In genomic region chrX:74080165-74080564, GRCh38 we compare ENCODE assay signal across 20 cellular contexts.
"Had no signal": no experiment of that assay in that cellular context is flagged by ENCODE, and none has a peak within 500 bp of the region (broad histone marks: within the 10 kb centered on the region; RNA-seq: fewer than 3 reads in every experiment).

No MANE protein-coding gene starts in this region.

- H3K4me1 ChIP-seq: adrenal gland, ascending aorta, foreskin keratinocyte, left lung, neural progenitor cell, transverse colon had no signal

- H3K4me3 ChIP-seq: adrenal gland, ascending aorta, left lung, neural progenitor cell, smooth muscle cell, transverse colon had no signal

- ATAC-seq: activated T-helper 17 cell treated with anti-CD3 and anti-CD28 coated beads, Interleukin-2, amount 50 U/mL, for 72 hours; foreskin keratinocyte; left lung; naive thymus-derived CD8-positive, alpha-beta T cell; sciatic nerve; stimulated activated naive B cell treated with anti-CD40 and anti-IgM and Interleukin-4, amounts not matched to agents 10 μg/mL and 1 μg/mL and 100 μg/mL, for 72 hours; WTC11 had no signal

- DNase-seq: activated T-cell treated with anti-CD3 and anti-CD28 coated beads, Interleukin-2, amount 50 U/mL, for 1 hour; adrenal gland; cortex of kidney; endodermal cell; foreskin keratinocyte; left lung; naive thymus-derived CD8-positive, alpha-beta T cell; posterior cingulate gyrus; stimulated activated CD4-positive, alpha-beta T cell treated with anti-CD3 and anti-CD28 coated beads, Interleukin-2, amount 100 ng/mL, for 48 hours; stimulated activated CD8-positive, alpha-beta memory T cell treated with anti-CD3 and anti-CD28 coated beads, Interleukin-4, amount 100 ng/mL, for 48 hours; stimulated activated naive B cell treated with anti-CD40 and anti-IgM and Interleukin-4, amounts not matched to agents 10 μg/mL and 1 μg/mL and 100 μg/mL, for 72 hours; T1000; transverse colon had no signal

- H3K27ac ChIP-seq: adrenal gland, ascending aorta, epithelial cell of prostate, foreskin keratinocyte, left lung, neural progenitor cell, transverse colon had no signal

- H3K36me3 ChIP-seq: adrenal gland, left lung, neural progenitor cell, transverse colon had no signal

- H3K9me3 ChIP-seq: adrenal gland, left lung, transverse colon had no signal

- H3K27me3 ChIP-seq: ascending aorta, foreskin keratinocyte, left lung, neural progenitor cell, transverse colon had no signal
